Comparison of ENCODE assay signal across 1 cellular context in the genomic region with DNA sequence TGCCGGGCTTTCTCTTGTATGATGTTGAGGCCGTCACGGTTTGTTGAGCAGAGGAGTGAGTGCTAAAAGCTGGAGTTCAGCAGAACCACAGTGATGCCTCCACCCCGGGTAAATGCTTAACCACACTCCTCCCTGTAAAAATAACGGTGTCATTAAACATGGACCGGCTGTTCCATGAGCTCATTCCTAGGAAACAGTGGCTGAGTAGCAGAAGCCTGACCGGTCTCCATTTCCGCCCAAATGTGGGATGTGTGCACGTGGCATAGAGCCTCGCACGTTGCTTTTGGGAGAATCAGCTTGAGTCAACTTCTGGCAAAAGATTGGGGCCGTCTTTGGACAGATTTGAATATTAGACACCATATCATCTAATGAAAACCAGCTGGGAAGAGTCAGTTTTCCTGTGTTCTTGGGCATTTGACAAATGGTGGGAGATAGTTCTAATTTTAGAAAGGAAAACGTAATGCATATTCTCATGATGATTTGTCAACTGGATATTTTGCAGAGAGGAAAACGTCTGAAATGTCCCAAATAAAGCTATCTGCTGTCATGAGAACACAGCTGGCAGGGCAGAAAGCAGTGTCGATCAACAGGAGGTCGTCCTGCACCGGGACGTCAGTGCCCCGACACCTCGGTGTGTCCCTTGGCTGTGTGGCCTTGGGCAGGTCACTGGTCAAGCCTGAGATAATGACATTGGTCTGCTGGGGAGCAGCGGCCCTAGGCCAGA.
TF ChIP-seq lines count a peak whose summit lies in the region.

No MANE protein-coding gene starts in this region.

TF ChIP-seq in HEK293, 187 proteins besides CTCF, POLR2A, EP300 and RAD21 (continued from another document):
- TF ChIP-seq, protein P1, sequence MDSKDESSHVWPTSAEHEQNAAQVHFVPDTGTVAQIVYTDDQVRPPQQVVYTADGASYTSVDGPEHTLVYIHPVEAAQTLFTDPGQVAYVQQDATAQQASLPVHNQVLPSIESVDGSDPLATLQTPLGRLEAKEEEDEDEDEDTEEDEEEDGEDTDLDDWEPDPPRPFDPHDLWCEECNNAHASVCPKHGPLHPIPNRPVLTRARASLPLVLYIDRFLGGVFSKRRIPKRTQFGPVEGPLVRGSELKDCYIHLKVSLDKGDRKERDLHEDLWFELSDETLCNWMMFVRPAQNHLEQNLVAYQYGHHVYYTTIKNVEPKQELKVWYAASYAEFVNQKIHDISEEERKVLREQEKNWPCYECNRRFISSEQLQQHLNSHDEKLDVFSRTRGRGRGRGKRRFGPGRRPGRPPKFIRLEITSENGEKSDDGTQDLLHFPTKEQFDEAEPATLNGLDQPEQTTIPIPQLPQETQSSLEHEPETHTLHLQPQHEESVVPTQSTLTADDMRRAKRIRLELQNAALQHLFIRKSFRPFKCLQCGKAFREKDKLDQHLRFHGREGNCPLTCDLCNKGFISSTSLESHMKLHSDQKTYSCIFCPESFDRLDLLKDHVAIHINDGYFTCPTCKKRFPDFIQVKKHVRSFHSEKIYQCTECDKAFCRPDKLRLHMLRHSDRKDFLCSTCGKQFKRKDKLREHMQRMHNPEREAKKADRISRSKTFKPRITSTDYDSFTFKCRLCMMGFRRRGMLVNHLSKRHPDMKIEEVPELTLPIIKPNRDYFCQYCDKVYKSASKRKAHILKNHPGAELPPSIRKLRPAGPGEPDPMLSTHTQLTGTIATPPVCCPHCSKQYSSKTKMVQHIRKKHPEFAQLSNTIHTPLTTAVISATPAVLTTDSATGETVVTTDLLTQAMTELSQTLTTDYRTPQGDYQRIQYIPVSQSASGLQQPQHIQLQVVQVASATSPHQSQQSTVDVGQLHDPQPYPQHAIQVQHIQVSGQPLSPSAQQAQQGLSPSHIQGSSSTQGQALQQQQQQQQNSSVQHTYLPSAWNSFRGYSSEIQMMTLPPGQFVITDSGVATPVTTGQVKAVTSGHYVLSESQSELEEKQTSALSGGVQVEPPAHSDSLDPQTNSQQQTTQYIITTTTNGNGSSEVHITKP (tag by site-specific recombination; IDR thresholded peaks at IDR 0.05) = 0 out of 2 replicates have a peak, but pooled peaks have one; percentile 22
- no peak for TF ChIP-seq ZNF621 (tag by site-specific recombination; IDR thresholded peaks at IDR 0.05)
- 0 out of 2 replicates have a peak, but pooled peaks have one; percentile 58 for TF ChIP-seq ZSCAN23 (tag by site-specific recombination; IDR thresholded peaks at IDR 0.05)
- no peak for TF ChIP-seq ZFP3 (tag by site-specific recombination; IDR thresholded peaks at IDR 0.05; ENCODE audit: low read depth)
- TF ChIP-seq ZNF404 (tag by site-specific recombination; IDR thresholded peaks at IDR 0.05) = no peak
- TF ChIP-seq EGR2 (tag by site-specific recombination; IDR thresholded peaks at IDR 0.05; ENCODE audit: low read depth) = 0 out of 2 replicates have a peak, but pooled peaks have one; percentile 9
- TF ChIP-seq ZBTB17 (tag by site-specific recombination; IDR thresholded peaks at IDR 0.05) = peak; percentile 63
- TF ChIP-seq, protein P2, sequence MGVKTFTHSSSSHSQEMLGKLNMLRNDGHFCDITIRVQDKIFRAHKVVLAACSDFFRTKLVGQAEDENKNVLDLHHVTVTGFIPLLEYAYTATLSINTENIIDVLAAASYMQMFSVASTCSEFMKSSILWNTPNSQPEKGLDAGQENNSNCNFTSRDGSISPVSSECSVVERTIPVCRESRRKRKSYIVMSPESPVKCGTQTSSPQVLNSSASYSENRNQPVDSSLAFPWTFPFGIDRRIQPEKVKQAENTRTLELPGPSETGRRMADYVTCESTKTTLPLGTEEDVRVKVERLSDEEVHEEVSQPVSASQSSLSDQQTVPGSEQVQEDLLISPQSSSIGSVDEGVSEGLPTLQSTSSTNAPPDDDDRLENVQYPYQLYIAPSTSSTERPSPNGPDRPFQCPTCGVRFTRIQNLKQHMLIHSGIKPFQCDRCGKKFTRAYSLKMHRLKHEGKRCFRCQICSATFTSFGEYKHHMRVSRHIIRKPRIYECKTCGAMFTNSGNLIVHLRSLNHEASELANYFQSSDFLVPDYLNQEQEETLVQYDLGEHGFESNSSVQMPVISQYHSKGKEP (tag by site-specific recombination; IDR thresholded peaks at IDR 0.05) = no peak
- TF ChIP-seq, protein P3, sequence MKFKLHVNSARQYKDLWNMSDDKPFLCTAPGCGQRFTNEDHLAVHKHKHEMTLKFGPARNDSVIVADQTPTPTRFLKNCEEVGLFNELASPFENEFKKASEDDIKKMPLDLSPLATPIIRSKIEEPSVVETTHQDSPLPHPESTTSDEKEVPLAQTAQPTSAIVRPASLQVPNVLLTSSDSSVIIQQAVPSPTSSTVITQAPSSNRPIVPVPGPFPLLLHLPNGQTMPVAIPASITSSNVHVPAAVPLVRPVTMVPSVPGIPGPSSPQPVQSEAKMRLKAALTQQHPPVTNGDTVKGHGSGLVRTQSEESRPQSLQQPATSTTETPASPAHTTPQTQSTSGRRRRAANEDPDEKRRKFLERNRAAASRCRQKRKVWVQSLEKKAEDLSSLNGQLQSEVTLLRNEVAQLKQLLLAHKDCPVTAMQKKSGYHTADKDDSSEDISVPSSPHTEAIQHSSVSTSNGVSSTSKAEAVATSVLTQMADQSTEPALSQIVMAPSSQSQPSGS (tag by site-specific recombination; IDR thresholded peaks at IDR 0.05; ENCODE audit: low read depth) = peak; percentile 74
- no peak for TF ChIP-seq ZFP37 (tag by site-specific recombination; IDR thresholded peaks at IDR 0.05)
- TF ChIP-seq, protein P4, sequence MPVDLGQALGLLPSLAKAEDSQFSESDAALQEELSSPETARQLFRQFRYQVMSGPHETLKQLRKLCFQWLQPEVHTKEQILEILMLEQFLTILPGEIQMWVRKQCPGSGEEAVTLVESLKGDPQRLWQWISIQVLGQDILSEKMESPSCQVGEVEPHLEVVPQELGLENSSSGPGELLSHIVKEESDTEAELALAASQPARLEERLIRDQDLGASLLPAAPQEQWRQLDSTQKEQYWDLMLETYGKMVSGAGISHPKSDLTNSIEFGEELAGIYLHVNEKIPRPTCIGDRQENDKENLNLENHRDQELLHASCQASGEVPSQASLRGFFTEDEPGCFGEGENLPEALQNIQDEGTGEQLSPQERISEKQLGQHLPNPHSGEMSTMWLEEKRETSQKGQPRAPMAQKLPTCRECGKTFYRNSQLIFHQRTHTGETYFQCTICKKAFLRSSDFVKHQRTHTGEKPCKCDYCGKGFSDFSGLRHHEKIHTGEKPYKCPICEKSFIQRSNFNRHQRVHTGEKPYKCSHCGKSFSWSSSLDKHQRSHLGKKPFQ (tag by site-specific recombination; IDR thresholded peaks at IDR 0.05) = 0 out of 2 replicates have a peak, but pooled peaks have one; percentile 16
- TF ChIP-seq ZNF670 (tag by site-specific recombination; IDR thresholded peaks at IDR 0.05; ENCODE audit: low read depth) = no peak
- TF ChIP-seq ZNF132 (tag by site-specific recombination; IDR thresholded peaks at IDR 0.05; ENCODE audit: borderline replicate concordance) = no peak
- TF ChIP-seq GLI2 (tag by site-specific recombination; IDR thresholded peaks at IDR 0.05; ENCODE audit: borderline replicate concordance, low read depth) = no peak
- peak; percentile 65 for TF ChIP-seq ZBTB8A (tag by site-specific recombination; IDR thresholded peaks at IDR 0.05)
- TF ChIP-seq ZNF23 (tag by site-specific recombination; IDR thresholded peaks at IDR 0.05; ENCODE audit: borderline replicate concordance) = no peak
- no peak for TF ChIP-seq ZNF302 (tag by site-specific recombination; IDR thresholded peaks at IDR 0.05; ENCODE audit: low read depth)
- TF ChIP-seq ZNF391 (tag by site-specific recombination; IDR thresholded peaks at IDR 0.05; ENCODE audit: borderline replicate concordance, low read depth) = no peak
- TF ChIP-seq ZNF16 (tag by site-specific recombination; IDR thresholded peaks at IDR 0.05; ENCODE audit: low read depth) = no peak
- TF ChIP-seq OSR2 (tag by site-specific recombination; IDR thresholded peaks at IDR 0.05) = peak; percentile 98
- TF ChIP-seq, protein P5, sequence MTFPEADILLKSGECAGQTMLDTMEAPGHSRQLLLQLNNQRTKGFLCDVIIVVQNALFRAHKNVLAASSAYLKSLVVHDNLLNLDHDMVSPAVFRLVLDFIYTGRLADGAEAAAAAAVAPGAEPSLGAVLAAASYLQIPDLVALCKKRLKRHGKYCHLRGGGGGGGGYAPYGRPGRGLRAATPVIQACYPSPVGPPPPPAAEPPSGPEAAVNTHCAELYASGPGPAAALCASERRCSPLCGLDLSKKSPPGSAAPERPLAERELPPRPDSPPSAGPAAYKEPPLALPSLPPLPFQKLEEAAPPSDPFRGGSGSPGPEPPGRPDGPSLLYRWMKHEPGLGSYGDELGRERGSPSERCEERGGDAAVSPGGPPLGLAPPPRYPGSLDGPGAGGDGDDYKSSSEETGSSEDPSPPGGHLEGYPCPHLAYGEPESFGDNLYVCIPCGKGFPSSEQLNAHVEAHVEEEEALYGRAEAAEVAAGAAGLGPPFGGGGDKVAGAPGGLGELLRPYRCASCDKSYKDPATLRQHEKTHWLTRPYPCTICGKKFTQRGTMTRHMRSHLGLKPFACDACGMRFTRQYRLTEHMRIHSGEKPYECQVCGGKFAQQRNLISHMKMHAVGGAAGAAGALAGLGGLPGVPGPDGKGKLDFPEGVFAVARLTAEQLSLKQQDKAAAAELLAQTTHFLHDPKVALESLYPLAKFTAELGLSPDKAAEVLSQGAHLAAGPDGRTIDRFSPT (tag by site-specific recombination; IDR thresholded peaks at IDR 0.05) = peak; percentile 53
- TF ChIP-seq ZNF571 (tag by site-specific recombination; IDR thresholded peaks at IDR 0.05) = no peak
- peak; percentile 95 for TF ChIP-seq SP7 (tag by site-specific recombination; IDR thresholded peaks at IDR 0.05)
- TF ChIP-seq BCL11A (tag by site-specific recombination; IDR thresholded peaks at IDR 0.05; ENCODE audit: low read depth) = no peak
- TF ChIP-seq OVOL3 (tag by site-specific recombination; IDR thresholded peaks at IDR 0.05) = peak; percentile 90
- TF ChIP-seq ZNF274 (IDR thresholded peaks at IDR 0.05; ENCODE audit: low read length) = no peak
- no peak for TF ChIP-seq ZNF274 (tag by site-specific recombination; IDR thresholded peaks at IDR 0.05; ENCODE audit: borderline replicate concordance)
- TF ChIP-seq, protein P6, sequence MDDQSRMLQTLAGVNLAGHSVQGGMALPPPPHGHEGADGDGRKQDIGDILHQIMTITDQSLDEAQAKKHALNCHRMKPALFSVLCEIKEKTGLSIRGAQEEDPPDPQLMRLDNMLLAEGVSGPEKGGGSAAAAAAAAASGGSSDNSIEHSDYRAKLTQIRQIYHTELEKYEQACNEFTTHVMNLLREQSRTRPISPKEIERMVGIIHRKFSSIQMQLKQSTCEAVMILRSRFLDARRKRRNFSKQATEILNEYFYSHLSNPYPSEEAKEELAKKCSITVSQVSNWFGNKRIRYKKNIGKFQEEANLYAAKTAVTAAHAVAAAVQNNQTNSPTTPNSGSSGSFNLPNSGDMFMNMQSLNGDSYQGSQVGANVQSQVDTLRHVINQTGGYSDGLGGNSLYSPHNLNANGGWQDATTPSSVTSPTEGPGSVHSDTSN (CRISPR knock-in tag; IDR thresholded peaks at IDR 0.05) = no peak
- no peak for TF ChIP-seq ZBTB7A (tag by site-specific recombination; IDR thresholded peaks at IDR 0.05; ENCODE audit: low read depth)
- no peak for TF ChIP-seq KLF9 (tag by site-specific recombination; IDR thresholded peaks at IDR 0.05; ENCODE audit: low read depth)
